Comparison of ENCODE assay signal across 8 cellular contexts in genomic region chr19:37817180-37817911, GRCh38. TPM values are rescaled to one million over a fixed set of nuclear protein-coding genes. Genes with fewer than 3 reads are reported as not detected.
A peak's percentile ranks its signal among the peaks of the same experiment; 100 is the strongest.
DNase-seq lines count a peak whose midpoint lies in the region; ATAC-seq and TF ChIP-seq lines count a peak whose summit lies in the region.

No MANE protein-coding gene starts in this region.

- H3K79me2 ChIP-seq in parathyroid adenoma = no peaks in the 10 kb centered on the region

- H3K4me2 ChIP-seq in parathyroid adenoma (ENCODE audit: low read length) = peak overlapping the region; percentile 97

- ATAC-seq in activated naive CD8-positive, alpha-beta T cell treated with anti-CD3 and anti-CD28 coated beads, Interleukin-2, amount 50 U/mL, for 24 hours = no peak
- ATAC-seq in aorta (ENCODE audit: low FRiP score) = peak; percentile 92
- ATAC-seq in GM19023 (IDR thresholded peaks at IDR 0.05; ENCODE audit: unreplicated experiment) = no peak
- no peak for ATAC-seq in HG02763 (IDR thresholded peaks at IDR 0.05; ENCODE audit: unreplicated experiment)

- no peaks in the 10 kb centered on the region for H3K4me1 ChIP-seq in BE2C
- peaks cover 17% of the 10 kb centered on the region for H3K4me1 ChIP-seq in left ventricle myocardium inferior
- no peaks in the 10 kb centered on the region for H3K4me1 ChIP-seq in parathyroid adenoma
- H3K4me1 ChIP-seq in aorta (ENCODE audit: control insufficient read depth in 1 of 2, insufficient read depth in 2 of 2, low read length in 2 of 2) = no peaks in the 10 kb centered on the region

- H3K9me3 ChIP-seq in BE2C = peaks cover 8% of the 10 kb centered on the region
- H3K9me3 ChIP-seq in left ventricle myocardium inferior (replicated peaks) = peaks cover 25% of the 10 kb centered on the region
- no peaks in the 10 kb centered on the region for H3K9me3 ChIP-seq in parathyroid adenoma (ENCODE audit: control insufficient read depth, low read length)
- peaks cover 6% of the 10 kb centered on the region for H3K9me3 ChIP-seq in aorta (ENCODE audit: control insufficient read depth, low read length)

- H3K9ac ChIP-seq in parathyroid adenoma = no peak overlapping the region

- peaks cover 5% of the 10 kb centered on the region for H3K4me1 Mint-ChIP-seq in activated naive CD8-positive, alpha-beta T cell treated with anti-CD3 and anti-CD28 coated beads, Interleukin-2, amount 50 U/mL, for 24 hours

- peaks cover 15% of the 10 kb centered on the region for H3K36me3 Mint-ChIP-seq in activated naive CD8-positive, alpha-beta T cell treated with anti-CD3 and anti-CD28 coated beads, Interleukin-2, amount 50 U/mL, for 24 hours (ENCODE audit: low read depth)

- H3K9me3 Mint-ChIP-seq in activated naive CD8-positive, alpha-beta T cell treated with anti-CD3 and anti-CD28 coated beads, Interleukin-2, amount 50 U/mL, for 24 hours = peaks cover 47% of the 10 kb centered on the region

- H3K36me3 ChIP-seq in BE2C (no peaks in the 10 kb centered on the region), left ventricle myocardium inferior (peaks cover 28% of the 10 kb centered on the region), parathyroid adenoma (ENCODE audit: control insufficient read depth, insufficient read depth, low read length) (no peaks in the 10 kb centered on the region), aorta (ENCODE audit: control insufficient read depth in 1 of 2, insufficient read depth in 2 of 2, low read length in 1 of 2) (peaks cover 0 to 4% of the 10 kb centered on the region in 2 donors)

- H3K27ac ChIP-seq in left ventricle myocardium inferior (replicated peaks) (peak overlapping the region; percentile 66), parathyroid adenoma (no peak overlapping the region), aorta (ENCODE audit: low read depth in 1 of 2, low read length in 2 of 2) (no peak overlapping the region)

- no peak for TF ChIP-seq CTCF in BE2C (IDR thresholded peaks at IDR 0.05; ENCODE audit: low read depth, low read length)
- no peak for TF ChIP-seq CTCF in left ventricle myocardium inferior (IDR thresholded peaks at IDR 0.05; ENCODE audit: borderline replicate concordance)
- TF ChIP-seq CTCF in parathyroid adenoma (IDR thresholded peaks at IDR 0.05) = no peak

- H2AFZ ChIP-seq in parathyroid adenoma = peak overlapping the region; percentile 60

- DNase-seq in BE2C (peak; percentile 85), NCI-H1930 (lab: John Stamatoyannopoulos, UW) (peak; percentile 82 to 83), left ventricle myocardium inferior (peak; percentile 86), aorta (peak; percentile 86 to 92)
- peak; percentile 11 for DNase-seq in activated naive CD8-positive, alpha-beta T cell treated with anti-CD3 and anti-CD28 coated beads, Interleukin-2, amount 50 U/mL, for 24 hours

- no peak overlapping the region for H3K4me3 Mint-ChIP-seq in activated naive CD8-positive, alpha-beta T cell treated with anti-CD3 and anti-CD28 coated beads, Interleukin-2, amount 50 U/mL, for 24 hours

- intact Hi-C loops in left ventricle myocardium inferior (cut with micrococcal nuclease) (no loop called here), aorta (cut with DNase I) (no loop called here)

- WGBS in aorta, 2 donors = 1% methylated on average over 55 to 60 of the region's 60 CpGs

- H3K27ac Mint-ChIP-seq in activated naive CD8-positive, alpha-beta T cell treated with anti-CD3 and anti-CD28 coated beads, Interleukin-2, amount 50 U/mL, for 24 hours = no peak overlapping the region

- H3K27me3 ChIP-seq in BE2C (no peaks in the 10 kb centered on the region), left ventricle myocardium inferior (ENCODE audit: low read depth) (no peaks in the 10 kb centered on the region), parathyroid adenoma (ENCODE audit: control insufficient read depth, insufficient read depth, low read length) (no peaks in the 10 kb centered on the region), aorta (ENCODE audit: control insufficient read depth in 1 of 2, insufficient read depth in 2 of 2, low read length in 1 of 2) (no peaks in the 10 kb centered on the region)

- H3K4me3 ChIP-seq in BE2C (ENCODE audit: low read depth, low read length) = peak overlapping the region; percentile 64
- peak overlapping the region; percentile 80 for H3K4me3 ChIP-seq in left ventricle myocardium inferior
- peak overlapping the region; percentile 83 for H3K4me3 ChIP-seq in parathyroid adenoma (ENCODE audit: low read depth, low read length)
- peak overlapping the region; percentile 6 to 43 for H3K4me3 ChIP-seq in aorta (ENCODE audit: low read length in 2 of 2)

- peaks cover 20% of the 10 kb centered on the region for H3K27me3 Mint-ChIP-seq in activated naive CD8-positive, alpha-beta T cell treated with anti-CD3 and anti-CD28 coated beads, Interleukin-2, amount 50 U/mL, for 24 hours

RNA-seq across cellular contexts. Expression of gene ZNF573, which starts 38.0 kb away (rescaled TPM):
- polyA plus RNA-seq in BE2C (2012; ENCODE audit: insufficient read depth, insufficient read length, low read depth) = 3.2 TPM
- 9.8 TPM for total RNA-seq in left ventricle myocardium inferior
- total RNA-seq in aorta = 10 to 100 TPM in 1 of 2 donors, 1 to 10 TPM in 1; 9.4 to 16.2 TPM
- 1 to 10 TPM; 1.5 to 2.0 TPM for polyA plus RNA-seq in aorta

Comparison
In these comparisons a context has a peak if more than half of its experiments do, and no peak if none do; other contexts are left out.
1. DNase-seq: peak in every context shown above with its lines; median percentile 89 in aorta; 86 in left ventricle myocardium inferior; 85 in BE2C; 82 in NCI-H1930; 11 in activated naive CD8-positive, alpha-beta T cell treated with anti-CD3 and anti-CD28 coated beads, Interleukin-2, amount 50 U/mL, for 24 hours.
2. H3K4me3 ChIP-seq: peak in every context shown above with its lines; median percentile 83 in parathyroid adenoma; 80 in left ventricle myocardium inferior; 64 in BE2C; 24 in aorta.